12 cellular contexts compared by ENCODE assay signal in genomic region chr4:54224960-54225670, GRCh38. TPM values are rescaled to one million over a fixed set of nuclear protein-coding genes. Genes with fewer than 3 reads are reported as not detected.
A peak's percentile ranks its signal among the peaks of the same experiment; 100 is the strongest.
DNase-seq lines count a peak whose midpoint lies in the region; ATAC-seq, FAIRE-seq and TF ChIP-seq lines count a peak whose summit lies in the region.
"Had no signal": no experiment of that assay in that cellular context is flagged by ENCODE, and none has a peak within 500 bp of the region (broad histone marks: within the 10 kb centered on the region; RNA-seq: fewer than 3 reads in every experiment).

No MANE protein-coding gene starts in this region.

- H3K4me2 ChIP-seq in endothelial cell of umbilical vein (ENCODE audit: insufficient read depth, low read length): no peak overlapping the region

- no peak overlapping the region for H2AFZ ChIP-seq in endothelial cell of umbilical vein (ENCODE audit: low read depth, low read length)

- no peak for DNase-seq in natural killer cell treated with Interleukin-12 subunit alpha and Interleukin-12 subunit beta and Interleukin-15 and Interleukin-18, amount 100 ng/mL, for 72 hours (ENCODE audit: low spot score)
- DNase-seq in natural killer cell: no peak
- DNase-seq in endothelial cell of umbilical vein (ENCODE audit: low read depth, low spot score): no peak
- DNase-seq in naive thymus-derived CD8-positive, alpha-beta T cell: no peak
- DNase-seq in vagina (ENCODE audit: extremely low spot score in 2 of 2): peak in 1 of 2 donors; percentile 87
- no peak for DNase-seq in NCI-H510A treated with DMSO at 0.1 percent for 48 hours (lab: John Stamatoyannopoulos, UW)
- no peak for DNase-seq in globus pallidus (ENCODE audit: low spot score)
- DNase-seq in NCI-H1417 treated with DMSO at 0.1 percent for 48 hours (lab: John Stamatoyannopoulos, UW): no peak
- DNase-seq: cortex of kidney; NCI-H226; stimulated activated naive CD4-positive, alpha-beta T cell had no signal

- H3K4me3 Mint-ChIP-seq in natural killer cell treated with Interleukin-12 subunit alpha and Interleukin-12 subunit beta and Interleukin-15 and Interleukin-18, amount 100 ng/mL, for 72 hours: peak overlapping the region; percentile 63
- no peak overlapping the region for H3K4me3 Mint-ChIP-seq in natural killer cell
- H3K4me3 Mint-ChIP-seq in naive thymus-derived CD8-positive, alpha-beta T cell: peak overlapping the region; percentile 41 to 85 (median 62)

- BruUV-seq in endothelial cell of umbilical vein (replicated peaks; lab: Mats Ljungman, UMichigan): no TSS peak

- H3K27me3 Mint-ChIP-seq in natural killer cell treated with Interleukin-12 subunit alpha and Interleukin-12 subunit beta and Interleukin-15 and Interleukin-18, amount 100 ng/mL, for 72 hours: peaks cover 53 to 69% of the 10 kb centered on the region in 2 donors
- peaks cover 55 to 62% of the 10 kb centered on the region in 2 donors for H3K27me3 Mint-ChIP-seq in natural killer cell (ENCODE audit: low read depth in 2 of 2)
- peaks cover 26 to 90% (median 68%) of the 10 kb centered on the region in 5 donors for H3K27me3 Mint-ChIP-seq in naive thymus-derived CD8-positive, alpha-beta T cell

- CTCF ChIA-PET in endothelial cell of umbilical vein (lab: Charles Lee): interaction anchor here (1.1 to 5.3 kb wide), 5 partner anchors 9 to 316 kb away, joined by 3 to 45 read pairs (median 10); no protein-coding TSS in a partner anchor

- ATAC-seq in natural killer cell treated with Interleukin-12 subunit alpha and Interleukin-12 subunit beta and Interleukin-15 and Interleukin-18, amount 100 ng/mL, for 72 hours: peak in 1 of 2 donors; percentile 40
- no peak for ATAC-seq in natural killer cell
- ATAC-seq in naive thymus-derived CD8-positive, alpha-beta T cell: no peak

- intact Hi-C loops in natural killer cell (cut with micrococcal nuclease): no loop called here
- intact Hi-C loops in endothelial cell of umbilical vein (cut with micrococcal nuclease): no loop called here
- intact Hi-C loops in vagina (cut with DNase I): loop anchor here (10.0 kb wide), 1 partner anchor 1850 kb away; no protein-coding TSS in a partner anchor

- no peaks in the 10 kb centered on the region for H3K9me3 Mint-ChIP-seq in natural killer cell treated with Interleukin-12 subunit alpha and Interleukin-12 subunit beta and Interleukin-15 and Interleukin-18, amount 100 ng/mL, for 72 hours
- H3K9me3 Mint-ChIP-seq in natural killer cell: no peaks in the 10 kb centered on the region
- H3K9me3 Mint-ChIP-seq in naive thymus-derived CD8-positive, alpha-beta T cell: no peaks in the 10 kb centered on the region

- H3K27ac Mint-ChIP-seq in natural killer cell treated with Interleukin-12 subunit alpha and Interleukin-12 subunit beta and Interleukin-15 and Interleukin-18, amount 100 ng/mL, for 72 hours: no peak overlapping the region
- no peak overlapping the region for H3K27ac Mint-ChIP-seq in natural killer cell
- H3K27ac Mint-ChIP-seq in naive thymus-derived CD8-positive, alpha-beta T cell: no peak overlapping the region

- peak; percentile 28 for FAIRE-seq in endothelial cell of umbilical vein (lab: Jason Lieb, UNC)

- dilution Hi-C loops in endothelial cell of umbilical vein (cut with MboI; ENCODE audit: extremely low pct_ligation_motif_present, low sequenced_read_pairs): loop anchor here (25.0 kb wide), 1 partner anchor 288 kb away; no protein-coding TSS in a partner anchor

- TF ChIP-seq POLR2A in endothelial cell of umbilical vein (IDR thresholded peaks at IDR 0.05; ENCODE audit: low read depth, low read length): no peak
- no peak for TF ChIP-seq POLR2A in vagina (IDR thresholded peaks at IDR 0.05)

- H3K27ac ChIP-seq in endothelial cell of umbilical vein (ENCODE audit: insufficient read depth, low read depth, low read length) (no peak overlapping the region), vagina (peak overlapping the region; percentile 81)

- H3K9me1 ChIP-seq in endothelial cell of umbilical vein (replicated peaks; ENCODE audit: control insufficient read depth, extremely low read depth, insufficient read depth, low read length): no peaks in the 10 kb centered on the region

- no peaks in the 10 kb centered on the region for H4K20me1 ChIP-seq in endothelial cell of umbilical vein (replicated peaks; ENCODE audit: control insufficient read depth, extremely low read depth, insufficient read depth, low read length)

- H3K4me1 Mint-ChIP-seq in natural killer cell treated with Interleukin-12 subunit alpha and Interleukin-12 subunit beta and Interleukin-15 and Interleukin-18, amount 100 ng/mL, for 72 hours (ENCODE audit: low read depth in 2 of 2): peaks cover 13 to 22% of the 10 kb centered on the region in 2 donors
- peaks cover 18 to 28% of the 10 kb centered on the region in 2 donors for H3K4me1 Mint-ChIP-seq in natural killer cell
- peaks cover 16 to 44% (median 39%) of the 10 kb centered on the region in 4 donors for H3K4me1 Mint-ChIP-seq in naive thymus-derived CD8-positive, alpha-beta T cell

- peaks cover 21% of the 10 kb centered on the region for H3K4me1 ChIP-seq in endothelial cell of umbilical vein (ENCODE audit: control insufficient read depth, extremely low read depth, insufficient read depth, low read length)
- H3K4me1 ChIP-seq in vagina: peaks cover 36% of the 10 kb centered on the region

- TF ChIP-seq CTCF in natural killer cell (IDR thresholded peaks at IDR 0.05) (no peak), endothelial cell of umbilical vein (IDR thresholded peaks at IDR 0.05; ENCODE audit: extremely low read depth in 1 of 2, insufficient read depth in 1 of 2, low read depth in 1 of 2, low read length in 2 of 2) (no peak), vagina (IDR thresholded peaks at IDR 0.05) (no peak)

- peaks cover 4% of the 10 kb centered on the region for H3K36me3 Mint-ChIP-seq in natural killer cell treated with Interleukin-12 subunit alpha and Interleukin-12 subunit beta and Interleukin-15 and Interleukin-18, amount 100 ng/mL, for 72 hours
- no peaks in the 10 kb centered on the region for H3K36me3 Mint-ChIP-seq in natural killer cell
- no peaks in the 10 kb centered on the region for H3K36me3 Mint-ChIP-seq in naive thymus-derived CD8-positive, alpha-beta T cell

- POLR2A ChIA-PET in endothelial cell of umbilical vein (lab: Charles Lee): no interaction called here
- POLR2A ChIA-PET in naive thymus-derived CD8-positive, alpha-beta T cell (lab: Charles Lee): no interaction called here

- H3K9ac ChIP-seq in endothelial cell of umbilical vein (replicated peaks; ENCODE audit: extremely low read depth, insufficient read depth, low read length): no peak overlapping the region

- no peaks in the 10 kb centered on the region for H3K9me3 ChIP-seq in endothelial cell of umbilical vein (replicated peaks; ENCODE audit: control insufficient read depth, insufficient read depth, low read length)
- H3K9me3 ChIP-seq in vagina: no peaks in the 10 kb centered on the region
- H3K9me3 ChIP-seq: HAP-1 had no signal

- H3K4me3 ChIP-seq in endothelial cell of umbilical vein (replicated peaks in 1 of 3; ENCODE audit: insufficient read depth in 1 of 3, low read depth in 1 of 3, low read length in 3 of 3) (no peak overlapping the region), vagina (peak overlapping the region; percentile 37 to 65)
- H3K4me3 ChIP-seq: HAP-1 had no signal

- H3K36me3 ChIP-seq in endothelial cell of umbilical vein (ENCODE audit: control insufficient read depth in 2 of 2, extremely low read depth in 1 of 2, insufficient read depth in 2 of 2, low read length in 2 of 2): no peaks in the 10 kb centered on the region
- H3K36me3 ChIP-seq in vagina: no peaks in the 10 kb centered on the region
- H3K36me3 ChIP-seq: HAP-1 had no signal

- H3K27me3 ChIP-seq in endothelial cell of umbilical vein (ENCODE audit: control insufficient read depth in 2 of 2, insufficient read depth in 2 of 2, low read length in 2 of 2): peaks cover 44 to 56% of the 10 kb centered on the region in 2 experiments
- peaks cover 16% of the 10 kb centered on the region for H3K27me3 ChIP-seq in vagina

- H3K79me2 ChIP-seq in endothelial cell of umbilical vein (ENCODE audit: control insufficient read depth, insufficient read depth, low read length): no peaks in the 10 kb centered on the region

TF ChIP-seq in endothelial cell of umbilical vein, 7 proteins besides CTCF, POLR2A, EP300 and RAD21:
- TF ChIP-seq FOS (IDR thresholded peaks at IDR 0.05; ENCODE audit: borderline replicate concordance, insufficient read depth, low read length) (no peak), JUN (IDR thresholded peaks at IDR 0.05; ENCODE audit: borderline replicate concordance, insufficient read depth, insufficient read length, low read depth) (no peak), MYC (IDR thresholded peaks at IDR 0.05; ENCODE audit: low read depth, low read length) (no peak), POLR2AphosphoS5 (IDR thresholded peaks at IDR 0.05; ENCODE audit: insufficient read depth, low read depth, low read length) (no peak), EZH2 (IDR thresholded peaks at IDR 0.05; ENCODE audit: borderline replicate concordance, low read depth, low read length, severe bottlenecking) (no peak), GATA2 (IDR thresholded peaks at IDR 0.05; ENCODE audit: insufficient read depth, insufficient read length, low read depth, low read length) (no peak), MAX (IDR thresholded peaks at IDR 0.05; ENCODE audit: insufficient read depth, insufficient read length) (no peak)

RNA-seq across cellular contexts. Expression of gene PDGFRA, which starts 4.0 kb away (rescaled TPM):
- total RNA-seq in natural killer cell treated with Interleukin-12 subunit alpha and Interleukin-12 subunit beta and Interleukin-15 and Interleukin-18, amount 100 ng/mL, for 72 hours: under 1 TPM in 1 of 2 donors, not detected in 1; 0.05 TPM
- under 1 TPM in 1 of 3 donors, not detected in 2; 0.05 TPM for total RNA-seq in natural killer cell
- total RNA-seq in endothelial cell of umbilical vein: 0.48 and 0.55 TPM in 2 replicates
- 0.14 and 0.19 TPM in 2 replicates for polyA plus RNA-seq in endothelial cell of umbilical vein
- 0.22 and 0.47 TPM in 2 replicates for polyA plus RNA-seq in endothelial cell of umbilical vein (2011; cell fraction: cytosol; rRNA removed)
- polyA plus RNA-seq in endothelial cell of umbilical vein (2011; cell fraction: nucleus; rRNA removed): 1.0 and 1.5 TPM in 2 replicates
- polyA plus RNA-seq in endothelial cell of umbilical vein (2012): 0.35 and 0.40 TPM in 2 replicates
- 0.27 and 4.0 TPM in 2 replicates for polyA minus RNA-seq in endothelial cell of umbilical vein
- not detected for polyA minus RNA-seq in endothelial cell of umbilical vein (2011; cell fraction: cytosol; rRNA and poly(A)+ RNA removed)
- polyA minus RNA-seq in endothelial cell of umbilical vein (2011; cell fraction: nucleus; rRNA and poly(A)+ RNA removed): 1.4 and 3.8 TPM in 2 replicates
- total RNA-seq in naive thymus-derived CD8-positive, alpha-beta T cell: not detected
- polyA plus RNA-seq in naive thymus-derived CD8-positive, alpha-beta T cell: not detected
- total RNA-seq in vagina: 141 TPM

Comparison
In these comparisons a context has a peak if more than half of its experiments do, and no peak if none do; other contexts are left out.
1. H3K4me3 ChIP-seq: peak in vagina (2 of 2); none in endothelial cell of umbilical vein (0 of 3).
2. RNA of gene PDGFRA, which starts 4.0 kb away (total RNA-seq): 141 TPM in vagina (single experiment); 0.48 to 0.55 TPM in endothelial cell of umbilical vein, 0.05 TPM in natural killer cell treated with Interleukin-12 subunit alpha and Interleukin-12 subunit beta and Interleukin-15 and Interleukin-18, amount 100 ng/mL, for 72 hours, 0.05 TPM in natural killer cell and not detected in naive thymus-derived CD8-positive, alpha-beta T cell; every median in the first group is over 10 times any median in the second.